8 cellular contexts compared by ENCODE assay signal in the genomic region with DNA sequence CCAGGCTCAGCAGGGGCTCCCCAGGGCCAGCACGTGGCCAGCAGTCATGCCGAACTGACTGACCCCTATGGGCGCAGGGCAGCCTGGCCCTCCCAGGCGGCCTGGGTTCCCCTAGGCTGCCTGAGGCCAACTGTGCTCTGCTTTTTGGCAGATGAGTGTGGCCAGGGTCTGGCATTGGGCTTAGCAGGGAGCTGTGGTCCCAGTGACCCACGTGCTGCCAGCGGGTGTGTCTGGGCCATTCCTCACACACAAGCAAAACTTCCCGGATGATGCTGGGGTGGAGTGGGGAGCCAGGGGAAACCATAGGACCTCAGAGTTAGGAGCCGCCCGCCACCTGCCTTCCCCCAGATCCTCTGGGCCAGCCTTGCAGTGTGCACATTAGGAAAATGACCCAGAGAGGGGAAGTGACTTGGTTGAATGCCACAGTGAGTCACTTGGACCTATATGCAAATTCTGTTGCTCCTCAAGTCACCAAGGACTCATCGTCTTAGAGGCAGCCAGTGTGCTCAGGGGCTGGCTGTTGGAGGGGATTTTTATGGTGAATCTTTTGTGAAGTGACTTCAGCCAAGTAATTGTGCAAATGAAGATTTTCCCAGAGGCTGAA. TPM values are rescaled to one million over a fixed set of nuclear protein-coding genes. Genes with fewer than 3 reads are reported as not detected.
DNase-seq lines count a peak whose midpoint lies in the region; ATAC-seq and TF ChIP-seq lines count a peak whose summit lies in the region.

No MANE protein-coding gene starts in this region.

- TF ChIP-seq CTCF in GM12865 (IDR thresholded peaks at IDR 0.05; ENCODE audit: insufficient read depth, low read depth, low read length, missing control alignments), result no peak

- peak overlapping the region; percentile 40 for H3K4me3 ChIP-seq in GM12865 (ENCODE audit: low read depth, low read length)

- ATAC-seq in GM19468 (IDR thresholded peaks at IDR 0.05; ENCODE audit: extremely low read depth, unreplicated experiment) (peak; percentile 51), HG03558 (IDR thresholded peaks at IDR 0.05; ENCODE audit: extremely low read depth, unreplicated experiment) (peak; percentile 46)

- peak; percentile 93 for DNase-seq in GM12865 (ENCODE audit: low read depth)
- peak; percentile 33 to 44 for DNase-seq in activated CD4-positive, alpha-beta T cell treated with anti-CD3 and anti-CD28 coated beads, Interleukin-2, amount 50 U/mL, for 4 hours
- peak; percentile 86 for DNase-seq in kidney tubule cell (ENCODE audit: low spot score)
- no peak for DNase-seq in NCI-H187 (lab: John Stamatoyannopoulos, UW)
- DNase-seq in NCI-H2081 (lab: John Stamatoyannopoulos, UW), result no peak
- DNase-seq in H4 (ENCODE audit: low spot score), result no peak

RNA-seq across cellular contexts. Expression of gene ADORA2A, which starts 6.6 kb away (rescaled TPM):
- 1.0 TPM in 1 of 2 replicates, not detected in the other for total RNA-seq in H4 (2014; rRNA removed; shearing (Covaris generic))

Comparison
In these comparisons a context has a peak if more than half of its experiments do, and no peak if none do; other contexts are left out.
1. DNase-seq: peak in GM12865 (single experiment), activated CD4-positive, alpha-beta T cell treated with anti-CD3 and anti-CD28 coated beads, Interleukin-2, amount 50 U/mL, for 4 hours (2 of 2) and kidney tubule cell (single experiment); none in NCI-H187 (0 of 2), NCI-H2081 (0 of 2) and H4 (single experiment).